1 cellular context compared by ENCODE assay signal in the genomic region with DNA sequence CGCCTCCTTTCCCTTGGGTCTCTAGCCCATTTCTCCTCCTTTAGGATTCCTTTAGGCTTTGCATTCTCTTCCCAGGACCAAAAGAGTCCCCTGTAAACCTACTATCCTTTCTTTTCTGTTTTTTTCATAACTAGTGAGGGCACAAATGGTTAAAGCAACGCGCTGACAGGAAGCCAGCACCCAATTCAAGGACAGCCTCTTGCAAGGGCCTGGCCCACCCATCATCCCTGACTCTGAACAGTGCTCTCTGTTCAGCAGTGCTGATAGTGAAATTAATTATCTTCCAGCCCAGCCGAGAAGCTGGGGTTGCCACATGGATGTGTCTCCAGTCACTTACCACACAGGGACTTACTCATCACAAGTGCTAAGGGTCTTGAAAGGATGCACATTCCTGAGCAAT.
TF ChIP-seq lines count a peak whose summit lies in the region.

No MANE protein-coding gene starts in this region.

TF ChIP-seq in HepG2, 621 proteins besides CTCF, POLR2A, EP300 and RAD21 (continued from another document):
- TF ChIP-seq, protein P1, sequence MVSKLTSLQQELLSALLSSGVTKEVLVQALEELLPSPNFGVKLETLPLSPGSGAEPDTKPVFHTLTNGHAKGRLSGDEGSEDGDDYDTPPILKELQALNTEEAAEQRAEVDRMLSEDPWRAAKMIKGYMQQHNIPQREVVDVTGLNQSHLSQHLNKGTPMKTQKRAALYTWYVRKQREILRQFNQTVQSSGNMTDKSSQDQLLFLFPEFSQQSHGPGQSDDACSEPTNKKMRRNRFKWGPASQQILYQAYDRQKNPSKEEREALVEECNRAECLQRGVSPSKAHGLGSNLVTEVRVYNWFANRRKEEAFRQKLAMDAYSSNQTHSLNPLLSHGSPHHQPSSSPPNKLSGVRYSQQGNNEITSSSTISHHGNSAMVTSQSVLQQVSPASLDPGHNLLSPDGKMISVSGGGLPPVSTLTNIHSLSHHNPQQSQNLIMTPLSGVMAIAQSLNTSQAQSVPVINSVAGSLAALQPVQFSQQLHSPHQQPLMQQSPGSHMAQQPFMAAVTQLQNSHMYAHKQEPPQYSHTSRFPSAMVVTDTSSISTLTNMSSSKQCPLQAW (CRISPR knock-in tag; IDR thresholded peaks at IDR 0.05), result 0 out of 2 replicates have a peak, but pooled peaks have one; percentile 11
- TF ChIP-seq, protein P2, sequence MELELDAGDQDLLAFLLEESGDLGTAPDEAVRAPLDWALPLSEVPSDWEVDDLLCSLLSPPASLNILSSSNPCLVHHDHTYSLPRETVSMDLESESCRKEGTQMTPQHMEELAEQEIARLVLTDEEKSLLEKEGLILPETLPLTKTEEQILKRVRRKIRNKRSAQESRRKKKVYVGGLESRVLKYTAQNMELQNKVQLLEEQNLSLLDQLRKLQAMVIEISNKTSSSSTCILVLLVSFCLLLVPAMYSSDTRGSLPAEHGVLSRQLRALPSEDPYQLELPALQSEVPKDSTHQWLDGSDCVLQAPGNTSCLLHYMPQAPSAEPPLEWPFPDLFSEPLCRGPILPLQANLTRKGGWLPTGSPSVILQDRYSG (CRISPR knock-in tag; IDR thresholded peaks at IDR 0.05), result no peak
- TF ChIP-seq ZNF263 (CRISPR knock-in tag; IDR thresholded peaks at IDR 0.05), result peak; percentile 72
- TF ChIP-seq, protein P3, sequence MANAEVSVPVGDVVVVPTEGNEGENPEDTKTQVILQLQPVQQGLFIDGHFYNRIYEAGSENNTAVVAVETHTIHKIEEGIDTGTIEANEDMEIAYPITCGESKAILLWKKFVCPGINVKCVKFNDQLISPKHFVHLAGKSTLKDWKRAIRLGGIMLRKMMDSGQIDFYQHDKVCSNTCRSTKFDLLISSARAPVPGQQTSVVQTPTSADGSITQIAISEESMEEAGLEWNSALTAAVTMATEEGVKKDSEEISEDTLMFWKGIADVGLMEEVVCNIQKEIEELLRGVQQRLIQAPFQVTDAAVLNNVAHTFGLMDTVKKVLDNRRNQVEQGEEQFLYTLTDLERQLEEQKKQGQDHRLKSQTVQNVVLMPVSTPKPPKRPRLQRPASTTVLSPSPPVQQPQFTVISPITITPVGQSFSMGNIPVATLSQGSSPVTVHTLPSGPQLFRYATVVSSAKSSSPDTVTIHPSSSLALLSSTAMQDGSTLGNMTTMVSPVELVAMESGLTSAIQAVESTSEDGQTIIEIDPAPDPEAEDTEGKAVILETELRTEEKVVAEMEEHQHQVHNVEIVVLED (CRISPR knock-in tag; IDR thresholded peaks at IDR 0.05; ENCODE audit: borderline replicate concordance), result no peak
